ENCODE assay signal across 1 cellular context in genomic region chr1:119632103-119632490, GRCh38.
TF ChIP-seq lines count a peak whose summit lies in the region.

No MANE protein-coding gene starts in this region.

TF ChIP-seq in HepG2, 621 proteins besides CTCF, POLR2A, EP300 and RAD21 (continued from another document):
- TF ChIP-seq, protein P1, sequence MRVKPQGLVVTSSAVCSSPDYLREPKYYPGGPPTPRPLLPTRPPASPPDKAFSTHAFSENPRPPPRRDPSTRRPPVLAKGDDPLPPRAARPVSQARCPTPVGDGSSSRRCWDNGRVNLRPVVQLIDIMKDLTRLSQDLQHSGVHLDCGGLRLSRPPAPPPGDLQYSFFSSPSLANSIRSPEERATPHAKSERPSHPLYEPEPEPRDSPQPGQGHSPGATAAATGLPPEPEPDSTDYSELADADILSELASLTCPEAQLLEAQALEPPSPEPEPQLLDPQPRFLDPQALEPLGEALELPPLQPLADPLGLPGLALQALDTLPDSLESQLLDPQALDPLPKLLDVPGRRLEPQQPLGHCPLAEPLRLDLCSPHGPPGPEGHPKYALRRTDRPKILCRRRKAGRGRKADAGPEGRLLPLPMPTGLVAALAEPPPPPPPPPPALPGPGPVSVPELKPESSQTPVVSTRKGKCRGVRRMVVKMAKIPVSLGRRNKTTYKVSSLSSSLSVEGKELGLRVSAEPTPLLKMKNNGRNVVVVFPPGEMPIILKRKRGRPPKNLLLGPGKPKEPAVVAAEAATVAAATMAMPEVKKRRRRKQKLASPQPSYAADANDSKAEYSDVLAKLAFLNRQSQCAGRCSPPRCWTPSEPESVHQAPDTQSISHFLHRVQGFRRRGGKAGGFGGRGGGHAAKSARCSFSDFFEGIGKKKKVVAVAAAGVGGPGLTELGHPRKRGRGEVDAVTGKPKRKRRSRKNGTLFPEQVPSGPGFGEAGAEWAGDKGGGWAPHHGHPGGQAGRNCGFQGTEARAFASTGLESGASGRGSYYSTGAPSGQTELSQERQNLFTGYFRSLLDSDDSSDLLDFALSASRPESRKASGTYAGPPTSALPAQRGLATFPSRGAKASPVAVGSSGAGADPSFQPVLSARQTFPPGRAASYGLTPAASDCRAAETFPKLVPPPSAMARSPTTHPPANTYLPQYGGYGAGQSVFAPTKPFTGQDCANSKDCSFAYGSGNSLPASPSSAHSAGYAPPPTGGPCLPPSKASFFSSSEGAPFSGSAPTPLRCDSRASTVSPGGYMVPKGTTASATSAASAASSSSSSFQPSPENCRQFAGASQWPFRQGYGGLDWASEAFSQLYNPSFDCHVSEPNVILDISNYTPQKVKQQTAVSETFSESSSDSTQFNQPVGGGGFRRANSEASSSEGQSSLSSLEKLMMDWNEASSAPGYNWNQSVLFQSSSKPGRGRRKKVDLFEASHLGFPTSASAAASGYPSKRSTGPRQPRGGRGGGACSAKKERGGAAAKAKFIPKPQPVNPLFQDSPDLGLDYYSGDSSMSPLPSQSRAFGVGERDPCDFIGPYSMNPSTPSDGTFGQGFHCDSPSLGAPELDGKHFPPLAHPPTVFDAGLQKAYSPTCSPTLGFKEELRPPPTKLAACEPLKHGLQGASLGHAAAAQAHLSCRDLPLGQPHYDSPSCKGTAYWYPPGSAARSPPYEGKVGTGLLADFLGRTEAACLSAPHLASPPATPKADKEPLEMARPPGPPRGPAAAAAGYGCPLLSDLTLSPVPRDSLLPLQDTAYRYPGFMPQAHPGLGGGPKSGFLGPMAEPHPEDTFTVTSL (CRISPR knock-in tag; IDR thresholded peaks at IDR 0.05; ENCODE audit: borderline replicate concordance) = no peak
- TF ChIP-seq ZNF33B (CRISPR knock-in tag; IDR thresholded peaks at IDR 0.05) = 0 out of 2 replicates have a peak, but pooled peaks have one; percentile 35
- no peak for TF ChIP-seq SETDB1 (CRISPR knock-in tag; IDR thresholded peaks at IDR 0.05; ENCODE audit: borderline replicate concordance)
- TF ChIP-seq ZNF251 (CRISPR knock-in tag; IDR thresholded peaks at IDR 0.05) = no peak
- no peak for TF ChIP-seq KDM4B (CRISPR knock-in tag; IDR thresholded peaks at IDR 0.05)
- no peak for TF ChIP-seq ZNF382 (CRISPR knock-in tag; IDR thresholded peaks at IDR 0.05; ENCODE audit: borderline replicate concordance)
- 0 out of 2 replicates have a peak, but pooled peaks have one; percentile 3 for TF ChIP-seq REL (CRISPR knock-in tag; conservative IDR thresholded peaks at IDR 0.05)
- TF ChIP-seq SNAI1 (CRISPR knock-in tag; IDR thresholded peaks at IDR 0.05; ENCODE audit: borderline replicate concordance) = no peak
- 0 out of 2 replicates have a peak, but pooled peaks have one; percentile 15 for TF ChIP-seq PHF21A (CRISPR knock-in tag; IDR thresholded peaks at IDR 0.05)
